22 cellular contexts compared by ENCODE assay signal in the genomic region with DNA sequence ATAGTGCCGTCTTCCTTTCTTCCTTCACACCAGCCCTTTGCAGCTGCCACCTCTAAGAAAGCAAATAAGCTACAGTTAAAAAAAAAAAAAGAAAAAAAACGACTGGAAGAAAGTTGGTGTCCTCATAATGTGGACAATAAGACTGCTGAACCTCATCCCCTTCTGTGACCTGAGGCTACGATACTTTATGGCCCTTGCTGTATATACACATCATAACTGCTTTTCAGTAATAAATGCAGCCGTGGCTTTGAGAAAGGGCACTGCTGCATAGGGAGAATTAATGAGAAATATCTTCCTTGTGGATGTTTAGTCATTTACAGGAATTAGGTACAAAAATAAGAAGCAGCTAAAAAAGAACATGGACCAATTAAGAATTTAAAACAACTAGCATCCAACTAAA.
"Had no signal": no experiment of that assay in that cellular context is flagged by ENCODE, and none has a peak within 500 bp of the region (broad histone marks: within the 10 kb centered on the region; RNA-seq: fewer than 3 reads in every experiment).

No MANE protein-coding gene starts in this region.

- H2AFZ ChIP-seq: parathyroid adenoma had no signal

- H3K36me3 ChIP-seq: left ventricle myocardium inferior, neutrophil, sigmoid colon, thoracic aorta, upper lobe of right lung had no signal

- H3K27me3 ChIP-seq: foreskin keratinocyte, neutrophil, sigmoid colon, upper lobe of right lung had no signal

- DNase-seq: activated B cell treated with CpG ODN at 0.5 μM for 24 hours; activated CD4-positive, alpha-beta T cell treated with anti-CD3 and anti-CD28 coated beads for 4 hours; activated CD8-positive, alpha-beta T cell treated with anti-CD3 and anti-CD28 coated beads for 36 hours; activated naive CD4-positive, alpha-beta T cell; activated naive CD8-positive, alpha-beta T cell treated with anti-CD3 and anti-CD28 coated beads for 36 hours; activated T-cell treated with anti-CD3 and anti-CD28 coated beads, Interleukin-2, amount 50 U/mL, for 1 hour; amniotic stem cell; caudate nucleus; foreskin keratinocyte; kidney; left ventricle myocardium inferior; mammary epithelial cell; midbrain; sigmoid colon; stimulated activated CD4-positive, alpha-beta T cell treated with anti-CD3 and anti-CD28 coated beads, Interleukin-4, amount 100 ng/mL, for 4 hours; stimulated activated naive B cell treated with anti-CD40 and anti-IgM and Interleukin-4, amounts not matched to agents 10 μg/mL and 1 μg/mL and 100 μg/mL, for 72 hours; T-cell; upper lobe of right lung had no signal

- ATAC-seq: activated CD8-positive, alpha-beta T cell treated with anti-CD3 and anti-CD28 coated beads for 36 hours; activated T-helper 17 cell treated with anti-CD3 and anti-CD28 coated beads, Interleukin-2, amount 50 U/mL, for 72 hours; foreskin keratinocyte; stimulated activated naive B cell treated with anti-CD40 and anti-IgM and Interleukin-4, amounts not matched to agents 10 μg/mL and 1 μg/mL and 100 μg/mL, for 72 hours; T-cell; upper lobe of right lung had no signal

- H3K4me1 ChIP-seq: foreskin keratinocyte, parathyroid adenoma, sigmoid colon, upper lobe of right lung had no signal

- H3K27ac ChIP-seq: foreskin keratinocyte, left ventricle myocardium inferior, neutrophil, parathyroid adenoma, sigmoid colon, thoracic aorta, upper lobe of right lung had no signal

- H3K9me3 ChIP-seq: left ventricle myocardium inferior, neutrophil, sigmoid colon, thoracic aorta, upper lobe of right lung had no signal

- H3K9ac ChIP-seq: parathyroid adenoma had no signal

- H3K4me3 ChIP-seq: left ventricle myocardium inferior, sigmoid colon, thoracic aorta, upper lobe of right lung had no signal
